1 cellular context compared by ENCODE assay signal in the genomic region with DNA sequence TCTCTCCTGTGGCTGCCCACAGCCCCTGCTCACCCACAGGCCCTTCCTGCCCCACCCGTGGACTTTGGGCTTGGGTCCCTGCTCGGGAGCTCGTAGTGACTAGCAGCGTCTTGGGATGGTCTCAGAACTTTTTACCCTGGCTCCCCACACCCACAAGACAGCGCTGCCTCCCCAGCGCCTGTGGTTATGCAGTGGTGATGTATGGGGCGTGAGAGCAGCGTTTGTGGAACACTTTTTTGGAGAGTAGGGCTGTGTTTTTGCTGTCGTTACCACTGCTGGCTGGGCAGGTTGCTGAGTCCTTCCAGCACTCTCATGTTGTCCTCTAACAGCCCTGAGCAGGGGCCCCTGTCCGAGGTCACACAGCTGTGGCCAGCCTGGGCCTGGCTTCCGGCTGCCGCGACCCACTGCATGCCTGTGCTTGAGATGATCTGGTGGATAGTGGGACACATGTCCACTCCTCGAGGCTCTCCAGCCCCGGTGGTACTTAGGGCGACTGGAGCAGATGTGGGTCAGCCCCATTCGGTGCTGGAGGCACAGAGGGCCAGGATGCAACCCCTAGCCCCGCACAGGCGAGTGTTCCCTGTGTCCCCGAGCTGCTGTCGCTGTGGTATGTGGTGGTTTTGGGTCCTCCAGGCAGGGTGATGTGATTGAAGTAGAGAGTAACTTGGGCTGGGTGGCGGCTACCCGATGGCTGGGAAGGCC.
A peak's percentile ranks its signal among the peaks of the same experiment; 100 is the strongest.
TF ChIP-seq lines count a peak whose summit lies in the region.

No MANE protein-coding gene starts in this region.

TF ChIP-seq in HepG2, 621 proteins besides CTCF, POLR2A, EP300 and RAD21 (continued from another document and continues in another):
- TF ChIP-seq, protein P1, sequence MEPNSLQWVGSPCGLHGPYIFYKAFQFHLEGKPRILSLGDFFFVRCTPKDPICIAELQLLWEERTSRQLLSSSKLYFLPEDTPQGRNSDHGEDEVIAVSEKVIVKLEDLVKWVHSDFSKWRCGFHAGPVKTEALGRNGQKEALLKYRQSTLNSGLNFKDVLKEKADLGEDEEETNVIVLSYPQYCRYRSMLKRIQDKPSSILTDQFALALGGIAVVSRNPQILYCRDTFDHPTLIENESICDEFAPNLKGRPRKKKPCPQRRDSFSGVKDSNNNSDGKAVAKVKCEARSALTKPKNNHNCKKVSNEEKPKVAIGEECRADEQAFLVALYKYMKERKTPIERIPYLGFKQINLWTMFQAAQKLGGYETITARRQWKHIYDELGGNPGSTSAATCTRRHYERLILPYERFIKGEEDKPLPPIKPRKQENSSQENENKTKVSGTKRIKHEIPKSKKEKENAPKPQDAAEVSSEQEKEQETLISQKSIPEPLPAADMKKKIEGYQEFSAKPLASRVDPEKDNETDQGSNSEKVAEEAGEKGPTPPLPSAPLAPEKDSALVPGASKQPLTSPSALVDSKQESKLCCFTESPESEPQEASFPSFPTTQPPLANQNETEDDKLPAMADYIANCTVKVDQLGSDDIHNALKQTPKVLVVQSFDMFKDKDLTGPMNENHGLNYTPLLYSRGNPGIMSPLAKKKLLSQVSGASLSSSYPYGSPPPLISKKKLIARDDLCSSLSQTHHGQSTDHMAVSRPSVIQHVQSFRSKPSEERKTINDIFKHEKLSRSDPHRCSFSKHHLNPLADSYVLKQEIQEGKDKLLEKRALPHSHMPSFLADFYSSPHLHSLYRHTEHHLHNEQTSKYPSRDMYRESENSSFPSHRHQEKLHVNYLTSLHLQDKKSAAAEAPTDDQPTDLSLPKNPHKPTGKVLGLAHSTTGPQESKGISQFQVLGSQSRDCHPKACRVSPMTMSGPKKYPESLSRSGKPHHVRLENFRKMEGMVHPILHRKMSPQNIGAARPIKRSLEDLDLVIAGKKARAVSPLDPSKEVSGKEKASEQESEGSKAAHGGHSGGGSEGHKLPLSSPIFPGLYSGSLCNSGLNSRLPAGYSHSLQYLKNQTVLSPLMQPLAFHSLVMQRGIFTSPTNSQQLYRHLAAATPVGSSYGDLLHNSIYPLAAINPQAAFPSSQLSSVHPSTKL (CRISPR knock-in tag; IDR thresholded peaks at IDR 0.05): peak; percentile 43
- TF ChIP-seq, protein P2, sequence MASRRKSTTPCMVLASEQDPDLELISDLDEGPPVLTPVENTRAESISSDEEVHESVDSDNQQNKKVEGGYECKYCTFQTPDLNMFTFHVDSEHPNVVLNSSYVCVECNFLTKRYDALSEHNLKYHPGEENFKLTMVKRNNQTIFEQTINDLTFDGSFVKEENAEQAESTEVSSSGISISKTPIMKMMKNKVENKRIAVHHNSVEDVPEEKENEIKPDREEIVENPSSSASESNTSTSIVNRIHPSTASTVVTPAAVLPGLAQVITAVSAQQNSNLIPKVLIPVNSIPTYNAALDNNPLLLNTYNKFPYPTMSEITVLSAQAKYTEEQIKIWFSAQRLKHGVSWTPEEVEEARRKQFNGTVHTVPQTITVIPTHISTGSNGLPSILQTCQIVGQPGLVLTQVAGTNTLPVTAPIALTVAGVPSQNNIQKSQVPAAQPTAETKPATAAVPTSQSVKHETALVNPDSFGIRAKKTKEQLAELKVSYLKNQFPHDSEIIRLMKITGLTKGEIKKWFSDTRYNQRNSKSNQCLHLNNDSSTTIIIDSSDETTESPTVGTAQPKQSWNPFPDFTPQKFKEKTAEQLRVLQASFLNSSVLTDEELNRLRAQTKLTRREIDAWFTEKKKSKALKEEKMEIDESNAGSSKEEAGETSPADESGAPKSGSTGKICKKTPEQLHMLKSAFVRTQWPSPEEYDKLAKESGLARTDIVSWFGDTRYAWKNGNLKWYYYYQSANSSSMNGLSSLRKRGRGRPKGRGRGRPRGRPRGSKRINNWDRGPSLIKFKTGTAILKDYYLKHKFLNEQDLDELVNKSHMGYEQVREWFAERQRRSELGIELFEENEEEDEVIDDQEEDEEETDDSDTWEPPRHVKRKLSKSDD (CRISPR knock-in tag; IDR thresholded peaks at IDR 0.05; ENCODE audit: low read depth): no peak
- TF ChIP-seq ZNF737 (CRISPR knock-in tag; IDR thresholded peaks at IDR 0.05; ENCODE audit: borderline replicate concordance) (no peak), REXO4 (CRISPR knock-in tag; IDR thresholded peaks at IDR 0.05; ENCODE audit: borderline replicate concordance) (no peak), ZNF30 (CRISPR knock-in tag; IDR thresholded peaks at IDR 0.05) (no peak), ZNF431 (CRISPR knock-in tag; IDR thresholded peaks at IDR 0.05; ENCODE audit: borderline replicate concordance, low read depth) (0 out of 2 replicates have a peak, but pooled peaks have one; percentile 34), MTF1 (CRISPR knock-in tag; IDR thresholded peaks at IDR 0.05) (no peak), MAFK (conservative IDR thresholded peaks at IDR 0.05 in 1 of 2, IDR thresholded peaks at IDR 0.05 in 1 of 2; ENCODE audit: low read length in 2 of 2) (no peak), ZNF7 (CRISPR knock-in tag; IDR thresholded peaks at IDR 0.05) (no peak), ZBTB7B (CRISPR knock-in tag; IDR thresholded peaks at IDR 0.05) (peak; percentile 18; the same call in 1 of the 2 replicates), MLLT10 (CRISPR knock-in tag; IDR thresholded peaks at IDR 0.05) (no peak), MIER2 (CRISPR knock-in tag; IDR thresholded peaks at IDR 0.05) (no peak), ZNF225 (CRISPR knock-in tag; IDR thresholded peaks at IDR 0.05) (no peak), CENPX (CRISPR knock-in tag; IDR thresholded peaks at IDR 0.05) (no peak), ZNF788 (CRISPR knock-in tag; IDR thresholded peaks at IDR 0.05; ENCODE audit: borderline replicate concordance) (peak; percentile 17; the same call in 1 of the 2 replicates), HMG20A (CRISPR knock-in tag; IDR thresholded peaks at IDR 0.05; ENCODE audit: borderline replicate concordance) (no peak), HOXD1 (CRISPR knock-in tag; IDR thresholded peaks at IDR 0.05) (0 out of 2 replicates have a peak, but pooled peaks have one; percentile 49), ZNF703 (CRISPR knock-in tag; IDR thresholded peaks at IDR 0.05; ENCODE audit: borderline replicate concordance) (no peak), RBFOX2 (IDR thresholded peaks at IDR 0.05; ENCODE audit: low read depth, low read length) (no peak), ZNF761 (CRISPR knock-in tag; conservative IDR thresholded peaks at IDR 0.05) (0 out of 2 replicates have a peak, but pooled peaks have one; percentile 56), ZFAT (CRISPR knock-in tag; conservative IDR thresholded peaks at IDR 0.05) (no peak), KLF12 (CRISPR knock-in tag; IDR thresholded peaks at IDR 0.05; ENCODE audit: borderline replicate concordance) (0 out of 2 replicates have a peak, but pooled peaks have one; percentile 55)
- TF ChIP-seq, protein P3, sequence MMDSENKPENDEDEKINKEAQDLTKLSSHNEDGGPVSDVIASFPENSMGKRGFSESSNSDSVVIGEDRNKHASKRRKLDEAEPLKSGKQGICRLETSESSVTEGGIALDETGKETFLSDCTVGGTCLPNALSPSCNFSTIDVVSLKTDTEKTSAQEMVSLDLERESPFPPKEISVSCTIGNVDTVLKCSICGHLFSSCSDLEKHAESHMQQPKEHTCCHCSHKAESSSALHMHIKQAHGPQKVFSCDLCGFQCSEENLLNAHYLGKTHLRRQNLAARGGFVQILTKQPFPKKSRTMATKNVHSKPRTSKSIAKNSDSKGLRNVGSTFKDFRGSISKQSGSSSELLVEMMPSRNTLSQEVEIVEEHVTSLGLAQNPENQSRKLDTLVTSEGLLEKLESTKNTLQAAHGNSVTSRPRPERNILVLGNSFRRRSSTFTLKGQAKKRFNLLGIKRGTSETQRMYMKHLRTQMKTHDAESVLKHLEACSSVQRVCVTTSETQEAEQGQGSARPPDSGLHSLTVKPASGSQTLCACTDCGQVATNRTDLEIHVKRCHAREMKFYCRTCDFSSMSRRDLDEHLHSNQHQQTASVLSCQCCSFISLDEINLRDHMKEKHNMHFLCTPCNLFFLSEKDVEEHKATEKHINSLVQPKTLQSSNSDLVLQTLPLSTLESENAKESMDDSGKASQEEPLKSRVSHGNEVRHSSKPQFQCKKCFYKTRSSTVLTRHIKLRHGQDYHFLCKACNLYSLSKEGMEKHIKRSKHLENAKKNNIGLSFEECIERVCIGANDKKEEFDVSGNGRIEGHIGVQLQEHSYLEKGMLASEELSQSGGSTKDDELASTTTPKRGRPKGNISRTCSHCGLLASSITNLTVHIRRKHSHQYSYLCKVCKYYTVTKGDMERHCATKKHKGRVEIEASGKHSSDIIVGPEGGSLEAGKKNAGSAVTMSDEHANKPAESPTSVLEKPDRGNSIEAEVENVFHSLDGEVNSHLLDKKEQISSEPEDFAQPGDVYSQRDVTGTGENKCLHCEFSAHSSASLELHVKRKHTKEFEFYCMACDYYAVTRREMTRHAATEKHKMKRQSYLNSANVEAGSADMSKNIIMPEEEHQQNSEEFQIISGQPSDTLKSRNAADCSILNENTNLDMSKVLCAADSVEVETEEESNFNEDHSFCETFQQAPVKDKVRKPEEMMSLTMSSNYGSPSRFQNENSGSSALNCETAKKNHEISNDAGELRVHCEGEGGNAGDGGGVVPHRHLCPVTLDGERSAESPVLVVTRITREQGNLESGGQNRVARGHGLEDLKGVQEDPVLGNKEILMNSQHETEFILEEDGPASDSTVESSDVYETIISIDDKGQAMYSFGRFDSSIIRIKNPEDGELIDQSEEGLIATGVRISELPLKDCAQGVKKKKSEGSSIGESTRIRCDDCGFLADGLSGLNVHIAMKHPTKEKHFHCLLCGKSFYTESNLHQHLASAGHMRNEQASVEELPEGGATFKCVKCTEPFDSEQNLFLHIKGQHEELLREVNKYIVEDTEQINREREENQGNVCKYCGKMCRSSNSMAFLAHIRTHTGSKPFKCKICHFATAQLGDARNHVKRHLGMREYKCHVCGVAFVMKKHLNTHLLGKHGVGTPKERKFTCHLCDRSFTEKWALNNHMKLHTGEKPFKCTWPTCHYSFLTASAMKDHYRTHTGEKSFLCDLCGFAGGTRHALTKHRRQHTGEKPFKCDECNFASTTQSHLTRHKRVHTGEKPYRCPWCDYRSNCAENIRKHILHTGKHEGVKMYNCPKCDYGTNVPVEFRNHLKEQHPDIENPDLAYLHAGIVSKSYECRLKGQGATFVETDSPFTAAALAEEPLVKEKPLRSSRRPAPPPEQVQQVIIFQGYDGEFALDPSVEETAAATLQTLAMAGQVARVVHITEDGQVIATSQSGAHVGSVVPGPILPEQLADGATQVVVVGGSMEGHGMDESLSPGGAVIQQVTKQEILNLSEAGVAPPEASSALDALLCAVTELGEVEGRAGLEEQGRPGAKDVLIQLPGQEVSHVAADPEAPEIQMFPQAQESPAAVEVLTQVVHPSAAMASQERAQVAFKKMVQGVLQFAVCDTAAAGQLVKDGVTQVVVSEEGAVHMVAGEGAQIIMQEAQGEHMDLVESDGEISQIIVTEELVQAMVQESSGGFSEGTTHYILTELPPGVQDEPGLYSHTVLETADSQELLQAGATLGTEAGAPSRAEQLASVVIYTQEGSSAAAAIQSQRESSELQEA (CRISPR knock-in tag; IDR thresholded peaks at IDR 0.05; ENCODE audit: not compliant biosample characterization): no peak
- TF ChIP-seq, protein P4, sequence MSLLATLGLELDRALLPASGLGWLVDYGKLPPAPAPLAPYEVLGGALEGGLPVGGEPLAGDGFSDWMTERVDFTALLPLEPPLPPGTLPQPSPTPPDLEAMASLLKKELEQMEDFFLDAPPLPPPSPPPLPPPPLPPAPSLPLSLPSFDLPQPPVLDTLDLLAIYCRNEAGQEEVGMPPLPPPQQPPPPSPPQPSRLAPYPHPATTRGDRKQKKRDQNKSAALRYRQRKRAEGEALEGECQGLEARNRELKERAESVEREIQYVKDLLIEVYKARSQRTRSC (CRISPR knock-in tag; IDR thresholded peaks at IDR 0.05; ENCODE audit: low read depth): no peak
- TF ChIP-seq, protein P5, sequence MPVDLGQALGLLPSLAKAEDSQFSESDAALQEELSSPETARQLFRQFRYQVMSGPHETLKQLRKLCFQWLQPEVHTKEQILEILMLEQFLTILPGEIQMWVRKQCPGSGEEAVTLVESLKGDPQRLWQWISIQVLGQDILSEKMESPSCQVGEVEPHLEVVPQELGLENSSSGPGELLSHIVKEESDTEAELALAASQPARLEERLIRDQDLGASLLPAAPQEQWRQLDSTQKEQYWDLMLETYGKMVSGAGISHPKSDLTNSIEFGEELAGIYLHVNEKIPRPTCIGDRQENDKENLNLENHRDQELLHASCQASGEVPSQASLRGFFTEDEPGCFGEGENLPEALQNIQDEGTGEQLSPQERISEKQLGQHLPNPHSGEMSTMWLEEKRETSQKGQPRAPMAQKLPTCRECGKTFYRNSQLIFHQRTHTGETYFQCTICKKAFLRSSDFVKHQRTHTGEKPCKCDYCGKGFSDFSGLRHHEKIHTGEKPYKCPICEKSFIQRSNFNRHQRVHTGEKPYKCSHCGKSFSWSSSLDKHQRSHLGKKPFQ (CRISPR knock-in tag; IDR thresholded peaks at IDR 0.05; ENCODE audit: insufficient replicate concordance): no peak
- TF ChIP-seq, protein P6, sequence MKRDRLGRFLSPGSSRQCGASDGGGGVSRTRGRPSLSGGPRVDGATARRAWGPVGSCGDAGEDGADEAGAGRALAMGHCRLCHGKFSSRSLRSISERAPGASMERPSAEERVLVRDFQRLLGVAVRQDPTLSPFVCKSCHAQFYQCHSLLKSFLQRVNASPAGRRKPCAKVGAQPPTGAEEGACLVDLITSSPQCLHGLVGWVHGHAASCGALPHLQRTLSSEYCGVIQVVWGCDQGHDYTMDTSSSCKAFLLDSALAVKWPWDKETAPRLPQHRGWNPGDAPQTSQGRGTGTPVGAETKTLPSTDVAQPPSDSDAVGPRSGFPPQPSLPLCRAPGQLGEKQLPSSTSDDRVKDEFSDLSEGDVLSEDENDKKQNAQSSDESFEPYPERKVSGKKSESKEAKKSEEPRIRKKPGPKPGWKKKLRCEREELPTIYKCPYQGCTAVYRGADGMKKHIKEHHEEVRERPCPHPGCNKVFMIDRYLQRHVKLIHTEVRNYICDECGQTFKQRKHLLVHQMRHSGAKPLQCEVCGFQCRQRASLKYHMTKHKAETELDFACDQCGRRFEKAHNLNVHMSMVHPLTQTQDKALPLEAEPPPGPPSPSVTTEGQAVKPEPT (CRISPR knock-in tag; IDR thresholded peaks at IDR 0.05; ENCODE audit: low read depth): peak; percentile 80; the same call in 1 of the 2 replicates
- TF ChIP-seq, protein P7, sequence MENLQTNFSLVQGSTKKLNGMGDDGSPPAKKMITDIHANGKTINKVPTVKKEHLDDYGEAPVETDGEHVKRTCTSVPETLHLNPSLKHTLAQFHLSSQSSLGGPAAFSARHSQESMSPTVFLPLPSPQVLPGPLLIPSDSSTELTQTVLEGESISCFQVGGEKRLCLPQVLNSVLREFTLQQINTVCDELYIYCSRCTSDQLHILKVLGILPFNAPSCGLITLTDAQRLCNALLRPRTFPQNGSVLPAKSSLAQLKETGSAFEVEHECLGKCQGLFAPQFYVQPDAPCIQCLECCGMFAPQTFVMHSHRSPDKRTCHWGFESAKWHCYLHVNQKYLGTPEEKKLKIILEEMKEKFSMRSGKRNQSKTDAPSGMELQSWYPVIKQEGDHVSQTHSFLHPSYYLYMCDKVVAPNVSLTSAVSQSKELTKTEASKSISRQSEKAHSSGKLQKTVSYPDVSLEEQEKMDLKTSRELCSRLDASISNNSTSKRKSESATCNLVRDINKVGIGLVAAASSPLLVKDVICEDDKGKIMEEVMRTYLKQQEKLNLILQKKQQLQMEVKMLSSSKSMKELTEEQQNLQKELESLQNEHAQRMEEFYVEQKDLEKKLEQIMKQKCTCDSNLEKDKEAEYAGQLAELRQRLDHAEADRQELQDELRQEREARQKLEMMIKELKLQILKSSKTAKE (CRISPR knock-in tag; IDR thresholded peaks at IDR 0.05; ENCODE audit: borderline replicate concordance): no peak
- TF ChIP-seq, protein P8, sequence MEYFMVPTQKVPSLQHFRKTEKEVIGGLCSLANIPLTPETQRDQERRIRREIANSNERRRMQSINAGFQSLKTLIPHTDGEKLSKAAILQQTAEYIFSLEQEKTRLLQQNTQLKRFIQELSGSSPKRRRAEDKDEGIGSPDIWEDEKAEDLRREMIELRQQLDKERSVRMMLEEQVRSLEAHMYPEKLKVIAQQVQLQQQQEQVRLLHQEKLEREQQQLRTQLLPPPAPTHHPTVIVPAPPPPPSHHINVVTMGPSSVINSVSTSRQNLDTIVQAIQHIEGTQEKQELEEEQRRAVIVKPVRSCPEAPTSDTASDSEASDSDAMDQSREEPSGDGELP (IDR thresholded peaks at IDR 0.05; ENCODE audit: borderline replicate concordance, low read depth): peak; percentile 88
